In genomic region chr7:12269100-12269895, GRCh38 we compare ENCODE assay signal across 22 cellular contexts.
"Had no signal": no experiment of that assay in that cellular context is flagged by ENCODE, and none has a peak within 500 bp of the region (broad histone marks: within the 10 kb centered on the region; RNA-seq: fewer than 3 reads in every experiment).

No MANE protein-coding gene starts in this region.

- H3K4me1 Mint-ChIP-seq: neural progenitor cell; stimulated activated effector memory CD8-positive, alpha-beta T cell treated with anti-CD3 and anti-CD28 coated beads, Interleukin-12 subunit alpha, Interleukin-12 subunit beta, amount 100 ng/mL, for 72 hours had no signal

- H3K36me3 ChIP-seq: heart left ventricle, lower lobe of right lung, neural progenitor cell, pancreas, stomach, thoracic aorta, uterus had no signal

- H3K9me3 ChIP-seq: heart left ventricle, lower lobe of right lung, pancreas, stomach, thoracic aorta, uterus had no signal

- H3K27ac ChIP-seq: dorsolateral prefrontal cortex, heart left ventricle, lower lobe of right lung, neural progenitor cell, pancreas, stomach, thoracic aorta, uterus had no signal

- H3K27ac Mint-ChIP-seq: memory B cell; natural killer cell treated with Interleukin-12 subunit alpha and Interleukin-12 subunit beta and Interleukin-15 and Interleukin-18, amount 100 ng/mL, for 72 hours; neural progenitor cell; progenitor cell of endocrine pancreas; stimulated activated effector memory CD8-positive, alpha-beta T cell treated with anti-CD3 and anti-CD28 coated beads, Interleukin-12 subunit alpha, Interleukin-12 subunit beta, amount 100 ng/mL, for 72 hours had no signal

- DNase-seq: cortex of kidney; dorsolateral prefrontal cortex; effector CD8-positive, alpha-beta T cell; hypothalamus; kidney glomerular epithelial cell; lower lobe of right lung; midbrain; occipital lobe; stimulated activated CD4-positive, alpha-beta T cell treated with anti-CD3 and anti-CD28 coated beads, Interleukin-4, amount 100 ng/mL, for 1 hour; stimulated activated CD8-positive, alpha-beta memory T cell treated with anti-CD3 and anti-CD28 coated beads, Interleukin-4, amount 100 ng/mL, for 48 hours; stomach; substantia nigra; trophoblast cell; uterus had no signal

- H3K4me1 ChIP-seq: heart left ventricle, lower lobe of right lung, neural progenitor cell, pancreas, stomach, uterus had no signal

- H3K27me3 Mint-ChIP-seq: memory B cell, progenitor cell of endocrine pancreas had no signal

- H3K4me3 ChIP-seq: dorsolateral prefrontal cortex, heart left ventricle, lower lobe of right lung, neural progenitor cell, pancreas, stomach, thoracic aorta, uterus had no signal

- H3K36me3 Mint-ChIP-seq: memory B cell; natural killer cell treated with Interleukin-12 subunit alpha and Interleukin-12 subunit beta and Interleukin-15 and Interleukin-18, amount 100 ng/mL, for 72 hours; neural progenitor cell; stimulated activated effector memory CD8-positive, alpha-beta T cell treated with anti-CD3 and anti-CD28 coated beads, Interleukin-12 subunit alpha, Interleukin-12 subunit beta, amount 100 ng/mL, for 72 hours had no signal

- H3K27me3 ChIP-seq: dorsolateral prefrontal cortex, heart left ventricle, neural progenitor cell, pancreas, stomach, uterus had no signal

- ATAC-seq: pancreas; stimulated activated effector memory CD8-positive, alpha-beta T cell treated with anti-CD3 and anti-CD28 coated beads, Interleukin-12 subunit alpha, Interleukin-12 subunit beta, amount 100 ng/mL, for 72 hours had no signal

- H3K9me3 Mint-ChIP-seq: memory B cell; natural killer cell treated with Interleukin-12 subunit alpha and Interleukin-12 subunit beta and Interleukin-15 and Interleukin-18, amount 100 ng/mL, for 72 hours; neural progenitor cell; stimulated activated effector memory CD8-positive, alpha-beta T cell treated with anti-CD3 and anti-CD28 coated beads, Interleukin-12 subunit alpha, Interleukin-12 subunit beta, amount 100 ng/mL, for 72 hours had no signal

- H3K4me3 Mint-ChIP-seq: memory B cell; natural killer cell treated with Interleukin-12 subunit alpha and Interleukin-12 subunit beta and Interleukin-15 and Interleukin-18, amount 100 ng/mL, for 72 hours; neural progenitor cell; stimulated activated effector memory CD8-positive, alpha-beta T cell treated with anti-CD3 and anti-CD28 coated beads, Interleukin-12 subunit alpha, Interleukin-12 subunit beta, amount 100 ng/mL, for 72 hours had no signal
